ENCODE assay signal across 1 cellular context in the genomic region with DNA sequence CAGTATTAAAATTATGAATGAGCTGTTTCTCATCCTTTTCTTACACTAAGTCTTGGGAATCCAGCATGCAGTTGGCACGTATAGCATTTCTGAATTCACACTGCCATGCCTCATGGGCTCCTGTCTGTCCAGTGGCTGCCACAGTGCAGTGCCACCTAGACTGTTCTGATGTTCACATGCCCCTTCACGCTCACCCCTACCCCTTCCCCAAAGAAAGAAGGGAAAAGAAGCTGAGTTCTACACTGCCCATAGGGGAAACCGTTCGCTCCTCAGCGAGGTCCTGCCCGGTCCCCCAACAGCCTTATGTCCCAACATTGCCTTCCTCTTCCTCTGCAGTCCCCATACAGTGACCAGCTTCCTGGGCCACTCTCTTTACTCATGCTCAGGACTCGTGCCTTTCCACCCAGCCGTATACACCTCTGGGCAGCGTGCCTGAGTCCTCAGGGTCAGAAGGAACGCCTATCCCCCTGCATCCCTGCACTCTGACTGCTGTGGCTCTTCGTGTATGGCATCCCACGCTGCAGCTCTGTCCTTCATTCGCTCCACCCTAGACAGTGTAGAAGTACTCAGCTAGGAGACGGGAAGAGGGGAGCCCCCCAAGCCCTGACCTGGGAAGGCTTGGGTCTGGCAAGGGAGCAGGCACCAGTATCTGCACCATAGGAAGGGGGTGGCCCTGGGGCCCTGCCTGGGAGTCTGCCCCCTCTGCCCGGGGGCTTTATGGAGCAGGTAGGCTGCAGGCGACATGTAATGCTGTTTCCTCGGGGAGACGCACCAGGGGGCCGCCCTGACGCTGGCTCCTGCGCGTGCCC.
TF ChIP-seq lines count a peak whose summit lies in the region.

No MANE protein-coding gene starts in this region.

TF ChIP-seq in HepG2, 621 proteins besides CTCF, POLR2A, EP300 and RAD21:
- no peak for TF ChIP-seq CREBL2 (CRISPR knock-in tag; IDR thresholded peaks at IDR 0.05; ENCODE audit: borderline replicate concordance)
- no peak for TF ChIP-seq TP53 (CRISPR knock-in tag; conservative IDR thresholded peaks at IDR 0.05)
- TF ChIP-seq TCF12 (IDR thresholded peaks at IDR 0.05) = no peak
- TF ChIP-seq TCF12 (CRISPR knock-in tag; IDR thresholded peaks at IDR 0.05) = no peak
- TF ChIP-seq KAT8 (CRISPR knock-in tag; IDR thresholded peaks at IDR 0.05) = no peak
- TF ChIP-seq, protein P1, sequence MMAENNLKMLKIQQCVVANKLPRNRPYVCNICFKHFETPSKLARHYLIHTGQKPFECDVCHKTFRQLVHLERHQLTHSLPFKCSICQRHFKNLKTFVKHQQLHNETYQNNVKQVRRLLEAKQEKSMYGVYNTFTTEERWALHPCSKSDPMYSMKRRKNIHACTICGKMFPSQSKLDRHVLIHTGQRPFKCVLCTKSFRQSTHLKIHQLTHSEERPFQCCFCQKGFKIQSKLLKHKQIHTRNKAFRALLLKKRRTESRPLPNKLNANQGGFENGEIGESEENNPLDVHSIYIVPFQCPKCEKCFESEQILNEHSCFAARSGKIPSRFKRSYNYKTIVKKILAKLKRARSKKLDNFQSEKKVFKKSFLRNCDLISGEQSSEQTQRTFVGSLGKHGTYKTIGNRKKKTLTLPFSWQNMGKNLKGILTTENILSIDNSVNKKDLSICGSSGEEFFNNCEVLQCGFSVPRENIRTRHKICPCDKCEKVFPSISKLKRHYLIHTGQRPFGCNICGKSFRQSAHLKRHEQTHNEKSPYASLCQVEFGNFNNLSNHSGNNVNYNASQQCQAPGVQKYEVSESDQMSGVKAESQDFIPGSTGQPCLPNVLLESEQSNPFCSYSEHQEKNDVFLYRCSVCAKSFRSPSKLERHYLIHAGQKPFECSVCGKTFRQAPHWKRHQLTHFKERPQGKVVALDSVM (CRISPR knock-in tag; IDR thresholded peaks at IDR 0.05) = no peak
- TF ChIP-seq RXRB (CRISPR knock-in tag; IDR thresholded peaks at IDR 0.05; ENCODE audit: borderline replicate concordance) = no peak
- TF ChIP-seq TMF1 (CRISPR knock-in tag; IDR thresholded peaks at IDR 0.05; ENCODE audit: low read depth) = no peak
- TF ChIP-seq ZNF775 (CRISPR knock-in tag; IDR thresholded peaks at IDR 0.05; ENCODE audit: borderline replicate concordance) = no peak
- TF ChIP-seq ZEB1 (IDR thresholded peaks at IDR 0.05; ENCODE audit: insufficient replicate concordance, low read depth) = no peak
- TF ChIP-seq ZNF83 (CRISPR knock-in tag; IDR thresholded peaks at IDR 0.05; ENCODE audit: borderline replicate concordance) = no peak
- no peak for TF ChIP-seq SYNCRIP (IDR thresholded peaks at IDR 0.05; ENCODE audit: insufficient read depth, low read depth, low read length)
- no peak for TF ChIP-seq POGK (CRISPR knock-in tag; conservative IDR thresholded peaks at IDR 0.05)
- TF ChIP-seq, protein P2, sequence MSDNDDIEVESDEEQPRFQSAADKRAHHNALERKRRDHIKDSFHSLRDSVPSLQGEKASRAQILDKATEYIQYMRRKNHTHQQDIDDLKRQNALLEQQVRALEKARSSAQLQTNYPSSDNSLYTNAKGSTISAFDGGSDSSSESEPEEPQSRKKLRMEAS (IDR thresholded peaks at IDR 0.05) = no peak
- TF ChIP-seq, protein P3, sequence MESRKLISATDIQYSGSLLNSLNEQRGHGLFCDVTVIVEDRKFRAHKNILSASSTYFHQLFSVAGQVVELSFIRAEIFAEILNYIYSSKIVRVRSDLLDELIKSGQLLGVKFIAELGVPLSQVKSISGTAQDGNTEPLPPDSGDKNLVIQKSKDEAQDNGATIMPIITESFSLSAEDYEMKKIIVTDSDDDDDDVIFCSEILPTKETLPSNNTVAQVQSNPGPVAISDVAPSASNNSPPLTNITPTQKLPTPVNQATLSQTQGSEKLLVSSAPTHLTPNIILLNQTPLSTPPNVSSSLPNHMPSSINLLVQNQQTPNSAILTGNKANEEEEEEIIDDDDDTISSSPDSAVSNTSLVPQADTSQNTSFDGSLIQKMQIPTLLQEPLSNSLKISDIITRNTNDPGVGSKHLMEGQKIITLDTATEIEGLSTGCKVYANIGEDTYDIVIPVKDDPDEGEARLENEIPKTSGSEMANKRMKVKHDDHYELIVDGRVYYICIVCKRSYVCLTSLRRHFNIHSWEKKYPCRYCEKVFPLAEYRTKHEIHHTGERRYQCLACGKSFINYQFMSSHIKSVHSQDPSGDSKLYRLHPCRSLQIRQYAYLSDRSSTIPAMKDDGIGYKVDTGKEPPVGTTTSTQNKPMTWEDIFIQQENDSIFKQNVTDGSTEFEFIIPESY (CRISPR knock-in tag; IDR thresholded peaks at IDR 0.05) = no peak
- no peak for TF ChIP-seq ZNF354B (CRISPR knock-in tag; IDR thresholded peaks at IDR 0.05)
